Comparison of ENCODE assay signal across 1 cellular context in the genomic region with DNA sequence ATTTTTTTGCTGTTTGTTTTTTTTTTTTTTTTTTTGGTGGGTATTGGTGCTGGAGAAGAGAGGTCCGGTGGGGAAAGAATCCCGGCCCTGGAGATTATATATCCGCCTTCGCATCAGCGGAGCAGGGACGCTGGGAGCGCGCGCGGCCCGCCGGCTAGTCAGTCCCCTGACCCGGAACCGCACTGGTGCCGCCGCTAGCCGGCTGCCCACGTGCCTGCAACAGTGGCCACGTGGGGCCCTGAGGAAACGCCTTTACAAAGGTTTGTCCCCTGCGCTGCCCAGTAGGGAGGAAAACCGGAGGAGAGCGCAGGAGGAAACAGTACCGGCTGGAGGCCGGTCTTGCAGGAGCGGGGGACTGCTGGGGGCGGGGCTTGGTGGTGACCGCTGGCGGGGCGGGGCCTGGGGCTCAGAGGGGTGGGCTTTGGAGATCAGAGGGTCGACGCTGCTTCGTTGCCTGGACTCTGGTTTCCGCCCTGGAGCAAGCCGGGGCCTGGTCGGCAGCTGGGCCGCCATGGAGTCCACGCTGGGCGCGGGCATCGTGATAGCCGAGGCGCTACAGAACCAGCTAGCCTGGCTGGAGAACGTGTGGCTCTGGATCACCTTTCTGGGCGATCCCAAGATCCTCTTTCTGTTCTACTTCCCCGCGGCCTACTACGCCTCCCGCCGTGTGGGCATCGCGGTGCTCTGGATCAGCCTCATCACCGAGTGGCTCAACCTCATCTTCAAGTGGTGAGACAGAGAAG.
A peak's percentile ranks its signal among the peaks of the same experiment; 100 is the strongest.
TF ChIP-seq lines count a peak whose summit lies in the region.

A gene with protein sequence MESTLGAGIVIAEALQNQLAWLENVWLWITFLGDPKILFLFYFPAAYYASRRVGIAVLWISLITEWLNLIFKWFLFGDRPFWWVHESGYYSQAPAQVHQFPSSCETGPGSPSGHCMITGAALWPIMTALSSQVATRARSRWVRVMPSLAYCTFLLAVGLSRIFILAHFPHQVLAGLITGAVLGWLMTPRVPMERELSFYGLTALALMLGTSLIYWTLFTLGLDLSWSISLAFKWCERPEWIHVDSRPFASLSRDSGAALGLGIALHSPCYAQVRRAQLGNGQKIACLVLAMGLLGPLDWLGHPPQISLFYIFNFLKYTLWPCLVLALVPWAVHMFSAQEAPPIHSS (plus strand): TSS at position 281 of the 743 bp plus-strand sequence. CDS start 231 bp downstream, at position 512.

TF ChIP-seq in HepG2, 621 proteins besides CTCF, POLR2A, EP300 and RAD21 (continued from another document and continues in another):
- TF ChIP-seq CAMTA2 (CRISPR knock-in tag; IDR thresholded peaks at IDR 0.05; ENCODE audit: borderline replicate concordance) (no peak), TOPORS (CRISPR knock-in tag; IDR thresholded peaks at IDR 0.05) (peak; percentile 92), HOXA7 (CRISPR knock-in tag; IDR thresholded peaks at IDR 0.05) (no peak), RELA (CRISPR knock-in tag; IDR thresholded peaks at IDR 0.05) (no peak), JUND (CRISPR knock-in tag; IDR thresholded peaks at IDR 0.05) (peak; percentile 82), ZSCAN29 (CRISPR knock-in tag; conservative IDR thresholded peaks at IDR 0.05) (no peak; the same call in 1 of the 2 replicates), FOXP1 (IDR thresholded peaks at IDR 0.05) (no peak), FOXP1 (CRISPR knock-in tag; IDR thresholded peaks at IDR 0.05) (peak; percentile 40; the same call in 1 of the 2 replicates), PHF8 (CRISPR knock-in tag; IDR thresholded peaks at IDR 0.05) (peak; percentile 98), ZNF619 (CRISPR knock-in tag; IDR thresholded peaks at IDR 0.05) (peak; percentile 88), ZFX (CRISPR knock-in tag; IDR thresholded peaks at IDR 0.05; ENCODE audit: low read depth) (peak; percentile 100), ZNF552 (CRISPR knock-in tag; IDR thresholded peaks at IDR 0.05; ENCODE audit: borderline replicate concordance) (peak; percentile 91; the same call in 1 of the 2 replicates), ZKSCAN1 (IDR thresholded peaks at IDR 0.05; ENCODE audit: low read length) (no peak; the same call in 1 of the 2 replicates), ONECUT2 (CRISPR knock-in tag; IDR thresholded peaks at IDR 0.05) (peak; percentile 57), FOXA3 (CRISPR knock-in tag; IDR thresholded peaks at IDR 0.05) (peak; percentile 85), ZSCAN22 (CRISPR knock-in tag; IDR thresholded peaks at IDR 0.05) (no peak), RNF2 (conservative IDR thresholded peaks at IDR 0.05; ENCODE audit: low read depth) (peak; percentile 85), NFIC (IDR thresholded peaks at IDR 0.05; ENCODE audit: low read length) (peak; percentile 72), ZNF382 (CRISPR knock-in tag; IDR thresholded peaks at IDR 0.05; ENCODE audit: borderline replicate concordance) (no peak), MAF1 (CRISPR knock-in tag; IDR thresholded peaks at IDR 0.05; ENCODE audit: borderline replicate concordance) (peak; percentile 95; the same call in 1 of the 2 replicates), ZNF33B (CRISPR knock-in tag; IDR thresholded peaks at IDR 0.05) (peak; percentile 93), SMAD9 (CRISPR knock-in tag; IDR thresholded peaks at IDR 0.05) (no peak; the same call in 1 of the 2 replicates), ZNF451 (CRISPR knock-in tag; IDR thresholded peaks at IDR 0.05) (peak; percentile 83), BORCS8-MEF2B (CRISPR knock-in tag; IDR thresholded peaks at IDR 0.05) (peak; percentile 99), MAZ (IDR thresholded peaks at IDR 0.05; ENCODE audit: borderline replicate concordance, low read depth, low read length) (peak; percentile 87; the same call in 1 of the 2 replicates), MAZ (CRISPR knock-in tag; IDR thresholded peaks at IDR 0.05; ENCODE audit: low read depth) (peak; percentile 97)
- TF ChIP-seq, protein P1, sequence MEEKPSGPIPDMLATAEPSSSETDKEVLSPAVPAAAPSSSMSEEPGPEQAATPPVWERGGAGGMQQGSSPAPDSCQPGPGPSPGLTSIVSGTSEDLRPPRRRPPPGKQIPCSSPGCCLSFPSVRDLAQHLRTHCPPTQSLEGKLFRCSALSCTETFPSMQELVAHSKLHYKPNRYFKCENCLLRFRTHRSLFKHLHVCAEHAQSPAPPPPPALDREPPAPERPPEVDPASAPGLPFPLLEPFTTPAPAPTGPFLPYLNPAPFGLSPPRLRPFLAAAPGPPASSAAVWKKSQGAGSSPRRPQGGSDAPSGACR (CRISPR knock-in tag; IDR thresholded peaks at IDR 0.05) = peak; percentile 70; the same call in 1 of the 2 replicates
- TF ChIP-seq, protein P2, sequence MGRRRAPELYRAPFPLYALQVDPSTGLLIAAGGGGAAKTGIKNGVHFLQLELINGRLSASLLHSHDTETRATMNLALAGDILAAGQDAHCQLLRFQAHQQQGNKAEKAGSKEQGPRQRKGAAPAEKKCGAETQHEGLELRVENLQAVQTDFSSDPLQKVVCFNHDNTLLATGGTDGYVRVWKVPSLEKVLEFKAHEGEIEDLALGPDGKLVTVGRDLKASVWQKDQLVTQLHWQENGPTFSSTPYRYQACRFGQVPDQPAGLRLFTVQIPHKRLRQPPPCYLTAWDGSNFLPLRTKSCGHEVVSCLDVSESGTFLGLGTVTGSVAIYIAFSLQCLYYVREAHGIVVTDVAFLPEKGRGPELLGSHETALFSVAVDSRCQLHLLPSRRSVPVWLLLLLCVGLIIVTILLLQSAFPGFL (CRISPR knock-in tag; IDR thresholded peaks at IDR 0.05) = no peak
- TF ChIP-seq, protein P3, sequence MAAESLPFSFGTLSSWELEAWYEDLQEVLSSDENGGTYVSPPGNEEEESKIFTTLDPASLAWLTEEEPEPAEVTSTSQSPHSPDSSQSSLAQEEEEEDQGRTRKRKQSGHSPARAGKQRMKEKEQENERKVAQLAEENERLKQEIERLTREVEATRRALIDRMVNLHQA (CRISPR knock-in tag; IDR thresholded peaks at IDR 0.05) = 0 out of 2 replicates have a peak, but pooled peaks have one; percentile 53
- TF ChIP-seq, protein P4, sequence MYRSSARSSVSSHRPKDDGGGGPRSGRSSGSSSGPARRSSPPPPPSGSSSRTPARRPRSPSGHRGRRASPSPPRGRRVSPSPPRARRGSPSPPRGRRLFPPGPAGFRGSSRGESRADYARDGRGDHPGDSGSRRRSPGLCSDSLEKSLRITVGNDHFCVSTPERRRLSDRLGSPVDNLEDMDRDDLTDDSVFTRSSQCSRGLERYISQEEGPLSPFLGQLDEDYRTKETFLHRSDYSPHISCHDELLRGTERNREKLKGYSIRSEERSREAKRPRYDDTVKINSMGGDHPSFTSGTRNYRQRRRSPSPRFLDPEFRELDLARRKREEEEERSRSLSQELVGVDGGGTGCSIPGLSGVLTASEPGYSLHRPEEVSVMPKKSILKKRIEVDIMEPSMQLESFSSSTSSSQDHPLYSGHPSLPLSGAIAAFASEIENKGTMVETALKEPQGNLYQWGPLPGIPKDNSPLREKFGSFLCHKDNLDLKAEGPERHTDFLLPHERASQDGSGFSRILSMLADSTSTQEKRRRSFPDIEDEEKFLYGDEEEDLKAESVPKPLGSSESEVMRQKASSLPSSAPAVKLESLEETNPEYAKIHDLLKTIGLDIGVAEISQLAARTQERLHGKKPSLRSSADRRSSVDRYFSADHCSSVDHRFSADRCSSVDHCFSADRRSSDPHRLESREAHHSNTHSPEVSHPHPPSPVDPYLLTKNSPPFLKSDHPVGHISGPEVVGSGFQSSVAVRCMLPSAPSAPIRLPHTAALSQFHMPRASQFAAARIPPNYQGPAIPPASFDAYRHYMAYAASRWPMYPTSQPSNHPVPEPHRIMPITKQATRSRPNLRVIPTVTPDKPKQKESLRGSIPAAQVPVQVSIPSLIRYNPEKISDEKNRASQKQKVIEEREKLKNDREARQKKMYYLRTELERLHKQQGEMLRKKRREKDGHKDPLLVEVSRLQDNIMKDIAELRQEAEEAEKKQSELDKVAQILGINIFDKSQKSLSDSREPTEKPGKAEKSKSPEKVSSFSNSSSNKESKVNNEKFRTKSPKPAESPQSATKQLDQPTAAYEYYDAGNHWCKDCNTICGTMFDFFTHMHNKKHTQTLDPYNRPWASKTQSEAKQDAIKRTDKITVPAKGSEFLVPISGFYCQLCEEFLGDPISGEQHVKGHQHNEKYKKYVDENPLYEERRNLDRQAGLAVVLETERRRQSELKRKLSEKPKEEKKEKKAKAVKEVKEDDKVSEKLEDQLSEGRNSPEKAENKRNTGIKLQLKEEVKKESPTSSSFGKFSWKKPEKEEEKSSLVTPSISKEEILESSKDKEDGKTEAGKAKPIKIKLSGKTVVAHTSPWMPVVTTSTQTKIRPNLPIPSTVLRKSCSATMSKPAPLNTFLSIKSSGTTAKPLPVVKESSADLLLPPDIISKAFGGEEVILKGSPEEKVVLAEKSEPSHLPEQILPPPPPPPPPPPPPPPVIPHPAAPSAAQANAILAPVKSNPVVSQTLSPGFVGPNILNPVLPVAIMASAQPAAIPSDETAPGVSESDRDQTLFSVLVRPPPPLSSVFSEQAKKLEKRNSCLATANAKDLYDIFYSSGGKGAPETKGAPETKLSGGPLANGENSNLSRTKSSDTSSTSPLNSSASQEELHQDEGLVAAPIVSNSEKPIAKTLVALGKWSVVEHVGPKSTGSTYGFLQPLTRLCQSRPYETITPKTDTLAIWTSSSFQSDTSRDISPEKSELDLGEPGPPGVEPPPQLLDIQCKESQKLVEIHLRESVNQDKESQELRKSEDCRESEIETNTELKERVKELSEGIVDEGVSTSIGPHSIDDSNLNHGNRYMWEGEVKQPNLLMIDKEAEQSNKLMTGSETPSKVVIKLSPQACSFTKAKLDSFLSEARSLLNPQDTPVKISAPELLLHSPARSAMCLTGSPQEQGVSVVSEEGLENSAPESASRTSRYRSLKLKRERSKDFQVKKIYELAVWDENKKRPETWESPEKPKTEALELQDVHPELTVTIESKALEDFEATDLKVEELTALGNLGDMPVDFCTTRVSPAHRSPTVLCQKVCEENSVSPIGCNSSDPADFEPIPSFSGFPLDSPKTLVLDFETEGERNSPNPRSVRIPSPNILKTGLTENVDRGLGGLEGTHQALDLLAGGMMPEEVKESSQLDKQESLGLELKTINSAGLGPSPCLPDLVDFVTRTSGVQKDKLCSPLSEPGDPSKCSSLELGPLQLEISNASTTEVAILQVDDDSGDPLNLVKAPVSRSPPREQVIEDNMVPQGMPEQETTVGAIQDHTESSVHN (CRISPR knock-in tag; IDR thresholded peaks at IDR 0.05) = peak; percentile 83; the same call in 1 of the 2 replicates
- TF ChIP-seq, protein P5, sequence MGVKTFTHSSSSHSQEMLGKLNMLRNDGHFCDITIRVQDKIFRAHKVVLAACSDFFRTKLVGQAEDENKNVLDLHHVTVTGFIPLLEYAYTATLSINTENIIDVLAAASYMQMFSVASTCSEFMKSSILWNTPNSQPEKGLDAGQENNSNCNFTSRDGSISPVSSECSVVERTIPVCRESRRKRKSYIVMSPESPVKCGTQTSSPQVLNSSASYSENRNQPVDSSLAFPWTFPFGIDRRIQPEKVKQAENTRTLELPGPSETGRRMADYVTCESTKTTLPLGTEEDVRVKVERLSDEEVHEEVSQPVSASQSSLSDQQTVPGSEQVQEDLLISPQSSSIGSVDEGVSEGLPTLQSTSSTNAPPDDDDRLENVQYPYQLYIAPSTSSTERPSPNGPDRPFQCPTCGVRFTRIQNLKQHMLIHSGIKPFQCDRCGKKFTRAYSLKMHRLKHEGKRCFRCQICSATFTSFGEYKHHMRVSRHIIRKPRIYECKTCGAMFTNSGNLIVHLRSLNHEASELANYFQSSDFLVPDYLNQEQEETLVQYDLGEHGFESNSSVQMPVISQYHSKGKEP (CRISPR knock-in tag; IDR thresholded peaks at IDR 0.05) = no peak; the same call in none of the 2 replicates
- TF ChIP-seq, protein P6, sequence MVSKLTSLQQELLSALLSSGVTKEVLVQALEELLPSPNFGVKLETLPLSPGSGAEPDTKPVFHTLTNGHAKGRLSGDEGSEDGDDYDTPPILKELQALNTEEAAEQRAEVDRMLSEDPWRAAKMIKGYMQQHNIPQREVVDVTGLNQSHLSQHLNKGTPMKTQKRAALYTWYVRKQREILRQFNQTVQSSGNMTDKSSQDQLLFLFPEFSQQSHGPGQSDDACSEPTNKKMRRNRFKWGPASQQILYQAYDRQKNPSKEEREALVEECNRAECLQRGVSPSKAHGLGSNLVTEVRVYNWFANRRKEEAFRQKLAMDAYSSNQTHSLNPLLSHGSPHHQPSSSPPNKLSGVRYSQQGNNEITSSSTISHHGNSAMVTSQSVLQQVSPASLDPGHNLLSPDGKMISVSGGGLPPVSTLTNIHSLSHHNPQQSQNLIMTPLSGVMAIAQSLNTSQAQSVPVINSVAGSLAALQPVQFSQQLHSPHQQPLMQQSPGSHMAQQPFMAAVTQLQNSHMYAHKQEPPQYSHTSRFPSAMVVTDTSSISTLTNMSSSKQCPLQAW (CRISPR knock-in tag; IDR thresholded peaks at IDR 0.05) = peak; percentile 98
- TF ChIP-seq, protein P7, sequence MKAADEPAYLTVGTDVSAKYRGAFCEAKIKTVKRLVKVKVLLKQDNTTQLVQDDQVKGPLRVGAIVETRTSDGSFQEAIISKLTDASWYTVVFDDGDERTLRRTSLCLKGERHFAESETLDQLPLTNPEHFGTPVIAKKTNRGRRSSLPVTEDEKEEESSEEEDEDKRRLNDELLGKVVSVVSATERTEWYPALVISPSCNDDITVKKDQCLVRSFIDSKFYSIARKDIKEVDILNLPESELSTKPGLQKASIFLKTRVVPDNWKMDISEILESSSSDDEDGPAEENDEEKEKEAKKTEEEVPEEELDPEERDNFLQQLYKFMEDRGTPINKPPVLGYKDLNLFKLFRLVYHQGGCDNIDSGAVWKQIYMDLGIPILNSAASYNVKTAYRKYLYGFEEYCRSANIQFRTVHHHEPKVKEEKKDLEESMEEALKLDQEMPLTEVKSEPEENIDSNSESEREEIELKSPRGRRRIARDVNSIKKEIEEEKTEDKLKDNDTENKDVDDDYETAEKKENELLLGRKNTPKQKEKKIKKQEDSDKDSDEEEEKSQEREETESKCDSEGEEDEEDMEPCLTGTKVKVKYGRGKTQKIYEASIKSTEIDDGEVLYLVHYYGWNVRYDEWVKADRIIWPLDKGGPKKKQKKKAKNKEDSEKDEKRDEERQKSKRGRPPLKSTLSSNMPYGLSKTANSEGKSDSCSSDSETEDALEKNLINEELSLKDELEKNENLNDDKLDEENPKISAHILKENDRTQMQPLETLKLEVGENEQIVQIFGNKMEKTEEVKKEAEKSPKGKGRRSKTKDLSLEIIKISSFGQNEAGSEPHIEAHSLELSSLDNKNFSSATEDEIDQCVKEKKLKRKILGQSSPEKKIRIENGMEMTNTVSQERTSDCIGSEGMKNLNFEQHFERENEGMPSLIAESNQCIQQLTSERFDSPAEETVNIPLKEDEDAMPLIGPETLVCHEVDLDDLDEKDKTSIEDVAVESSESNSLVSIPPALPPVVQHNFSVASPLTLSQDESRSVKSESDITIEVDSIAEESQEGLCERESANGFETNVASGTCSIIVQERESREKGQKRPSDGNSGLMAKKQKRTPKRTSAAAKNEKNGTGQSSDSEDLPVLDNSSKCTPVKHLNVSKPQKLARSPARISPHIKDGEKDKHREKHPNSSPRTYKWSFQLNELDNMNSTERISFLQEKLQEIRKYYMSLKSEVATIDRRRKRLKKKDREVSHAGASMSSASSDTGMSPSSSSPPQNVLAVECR (CRISPR knock-in tag; IDR thresholded peaks at IDR 0.05; ENCODE audit: borderline replicate concordance) = peak; percentile 99
